24 cellular contexts compared by ENCODE assay signal in the genomic region with DNA sequence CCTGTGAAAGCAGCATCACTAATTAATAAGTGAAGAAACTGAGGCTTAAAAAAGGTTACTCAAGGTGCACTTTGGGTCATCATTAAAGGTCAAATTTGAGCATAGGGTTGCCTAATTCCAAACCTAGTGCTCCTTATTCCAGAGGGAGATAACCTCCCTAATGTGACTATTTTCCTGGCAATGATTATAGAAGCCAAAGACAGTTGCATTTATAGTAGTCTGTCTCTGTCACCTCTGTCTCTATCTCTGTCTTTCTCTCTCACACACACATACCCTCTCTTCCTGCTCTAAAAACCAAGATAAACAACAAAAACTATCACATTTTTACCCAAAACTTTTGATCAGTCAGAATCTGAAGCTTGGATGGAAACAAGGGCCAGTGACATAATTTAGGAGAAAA.
"Had no signal": no experiment of that assay in that cellular context is flagged by ENCODE, and none has a peak within 500 bp of the region (broad histone marks: within the 10 kb centered on the region; RNA-seq: fewer than 3 reads in every experiment).

No MANE protein-coding gene starts in this region.

- H3K27me3 Mint-ChIP-seq: activated CD8-positive, alpha-beta T cell treated with anti-CD3 and anti-CD28 coated beads for 36 hours; activated naive CD8-positive, alpha-beta T cell; dendritic cell treated with granulocyte-macrophage colony-stimulating factor and Interleukin-4, amounts not matched to agents 40 ng/mL and 50 ng/mL, for 4 days; progenitor cell of endocrine pancreas; stimulated activated naive CD8-positive, alpha-beta T cell treated with anti-CD3 and anti-CD28 coated beads, Interleukin-15, Interleukin-2, amounts not matched to agents 100 ng/mL and 50 ng/mL, for 24 hours had no signal

- H3K36me3 ChIP-seq: esophagus muscularis mucosa, heart right ventricle, neutrophil, right lobe of liver, thoracic aorta had no signal

- H3K27ac ChIP-seq: esophagus muscularis mucosa, heart right ventricle, neutrophil, right lobe of liver, thoracic aorta had no signal

- H3K9me3 Mint-ChIP-seq: activated CD8-positive, alpha-beta T cell treated with anti-CD3 and anti-CD28 coated beads for 36 hours; activated T-helper 2 cell treated with anti-CD3 and anti-CD28 coated beads, Interferon-gamma antibody, Interleukin-2, Interleukin-4, amounts not matched to agents 10 μg/mL and 5 μg/mL and 100 μg/mL, durations not matched to agents 14 hours and 24 hours and 36 hours; dendritic cell treated with granulocyte-macrophage colony-stimulating factor and Interleukin-4, amounts not matched to agents 40 ng/mL and 50 ng/mL, for 4 days; nephron progenitor cell; stimulated activated naive CD8-positive, alpha-beta T cell treated with anti-CD3 and anti-CD28 coated beads, Interleukin-15, Interleukin-2, amounts not matched to agents 100 ng/mL and 50 ng/mL, for 24 hours had no signal

- DNase-seq: activated CD4-positive, alpha-beta T cell treated with anti-CD3 and anti-CD28 coated beads, Interleukin-2, amount 50 U/mL, for 1 hour; activated CD4-positive, CD25-positive, alpha-beta regulatory T cell treated with anti-CD3 and anti-CD28 coated beads, Interleukin-2, amount 50 U/mL, for 72 hours; activated CD8-positive, alpha-beta T cell treated with anti-CD3 and anti-CD28 coated beads for 36 hours; activated naive CD4-positive, alpha-beta T cell treated with Interleukin-2 at 50 U/mL for 16 hours; activated T-cell treated with anti-CD3 and anti-CD28 coated beads, Interleukin-2, amount 50 U/mL, for 4 hours; anterior cingulate cortex; foreskin melanocyte; heart right ventricle; nephron progenitor cell; right lobe of liver; stimulated activated CD4-positive, alpha-beta T cell treated with anti-CD3 and anti-CD28 coated beads, Interleukin-2, amount 100 ng/mL, for 48 hours; SW 1271; trophoblast cell had no signal

- H3K27me3 ChIP-seq: esophagus muscularis mucosa, heart right ventricle, neutrophil, right lobe of liver had no signal

- H3K4me1 ChIP-seq: esophagus muscularis mucosa, right lobe of liver had no signal

- H3K36me3 Mint-ChIP-seq: brain had no signal

- H3K4me3 ChIP-seq: esophagus muscularis mucosa, heart right ventricle, lung, right lobe of liver, thoracic aorta had no signal

- H3K4me3 Mint-ChIP-seq: activated CD8-positive, alpha-beta T cell treated with anti-CD3 and anti-CD28 coated beads for 36 hours; activated naive CD8-positive, alpha-beta T cell; activated T-cell treated with anti-CD3 and anti-CD28 coated beads, Interleukin-2, amount 50 U/mL, for 4 hours; brain; dendritic cell treated with granulocyte-macrophage colony-stimulating factor and Interleukin-4, amounts not matched to agents 40 ng/mL and 50 ng/mL, for 4 days; nephron progenitor cell; stimulated activated naive CD8-positive, alpha-beta T cell treated with anti-CD3 and anti-CD28 coated beads, Interleukin-15, Interleukin-2, amounts not matched to agents 100 ng/mL and 50 ng/mL, for 24 hours had no signal

- H3K27ac Mint-ChIP-seq: activated CD8-positive, alpha-beta T cell treated with anti-CD3 and anti-CD28 coated beads for 36 hours; activated naive CD8-positive, alpha-beta T cell; activated T-helper 2 cell treated with anti-CD3 and anti-CD28 coated beads, Interferon-gamma antibody, Interleukin-2, Interleukin-4, amounts not matched to agents 10 μg/mL and 5 μg/mL and 100 μg/mL, durations not matched to agents 14 hours and 24 hours and 36 hours; brain; dendritic cell treated with granulocyte-macrophage colony-stimulating factor and Interleukin-4, amounts not matched to agents 40 ng/mL and 50 ng/mL, for 4 days; nephron progenitor cell; progenitor cell of endocrine pancreas; stimulated activated naive CD8-positive, alpha-beta T cell treated with anti-CD3 and anti-CD28 coated beads, Interleukin-15, Interleukin-2, amounts not matched to agents 100 ng/mL and 50 ng/mL, for 24 hours had no signal

- ATAC-seq: activated CD8-positive, alpha-beta T cell treated with anti-CD3 and anti-CD28 coated beads for 36 hours; activated T-cell treated with anti-CD3 and anti-CD28 coated beads, Interleukin-2, amount 50 U/mL, for 4 hours; left lobe of liver; right lobe of liver had no signal

- H3K9me3 ChIP-seq: esophagus muscularis mucosa, heart right ventricle, neutrophil, right lobe of liver, thoracic aorta had no signal
